8 cellular contexts compared by ENCODE assay signal in the genomic region with DNA sequence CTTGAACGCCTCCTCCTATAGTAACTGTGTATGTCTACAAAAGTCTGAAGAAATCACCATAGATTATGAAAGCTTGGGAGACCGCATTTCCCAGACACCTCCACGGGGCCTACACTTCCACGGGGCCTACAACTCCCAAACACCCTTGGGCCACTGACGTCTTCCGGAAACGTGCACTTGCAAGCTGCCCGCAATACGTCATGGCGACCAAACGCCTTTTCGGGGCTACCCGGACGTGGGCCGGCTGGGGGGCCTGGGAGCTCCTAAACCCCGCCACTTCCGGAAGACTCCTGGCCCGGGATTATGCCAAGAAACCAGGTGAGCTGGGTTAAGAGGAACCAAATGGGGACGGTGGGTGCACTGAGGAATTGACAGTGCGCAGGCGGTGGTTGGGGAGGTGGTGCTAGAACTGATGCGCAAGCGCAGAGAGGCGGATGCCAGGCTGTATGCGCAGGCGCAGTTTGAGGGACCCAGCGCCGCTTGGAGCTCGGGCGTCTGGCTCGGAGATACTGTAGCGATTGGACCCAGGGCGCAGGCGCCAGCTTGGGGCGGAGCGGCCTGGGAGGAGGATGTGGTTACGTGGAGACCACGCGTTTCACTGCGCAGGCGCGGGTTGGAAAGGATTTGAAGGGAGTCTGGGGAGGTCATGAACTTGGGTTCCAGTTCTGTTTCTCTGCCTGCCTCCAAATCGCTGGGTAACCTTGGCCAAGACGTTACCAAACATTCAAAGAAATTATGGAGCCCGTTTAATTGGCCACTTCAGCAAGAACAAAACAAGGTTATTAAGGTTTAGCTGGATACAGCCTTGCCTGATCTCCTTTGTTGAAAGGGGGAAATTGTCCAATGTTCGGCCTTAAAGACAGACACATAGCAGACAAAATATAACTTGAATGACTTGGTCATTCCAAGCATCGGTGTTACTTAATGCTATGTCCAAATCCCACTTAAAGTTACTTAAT. TPM values are rescaled to one million over a fixed set of nuclear protein-coding genes. Genes with fewer than 3 reads are reported as not detected.
DNase-seq lines count a peak whose midpoint lies in the region; ATAC-seq and TF ChIP-seq lines count a peak whose summit lies in the region.

A gene (plus strand): TSS at position 182 of the 959 bp plus-strand sequence. CDS start 19 bp downstream, at position 201.

- ATAC-seq in HG03460 (IDR thresholded peaks at IDR 0.05; ENCODE audit: unreplicated experiment), result peak; percentile 60

- no peak for TF ChIP-seq CTCF in BE2C (IDR thresholded peaks at IDR 0.05; ENCODE audit: low read depth, low read length)
- no peak for TF ChIP-seq CTCF in colonic mucosa (IDR thresholded peaks at IDR 0.05)

- H3K9ac ChIP-seq in colonic mucosa (ENCODE audit: low read depth in 2 of 2, low read length in 2 of 2), result peak within 1 kb of the TSS; percentile 84 to 85

- no peaks in the 10 kb centered on the region for H3K27me3 ChIP-seq in BE2C
- no peaks in the 10 kb centered on the region for H3K27me3 ChIP-seq in colonic mucosa
- H3K27me3 ChIP-seq in layer of hippocampus (ENCODE audit: control insufficient read depth, insufficient read depth, low read length), result no peaks in the 10 kb centered on the region

- H3K9me3 ChIP-seq in BE2C (no peaks in the 10 kb centered on the region), colonic mucosa (no peaks in the 10 kb centered on the region)

- peak; percentile 99 for DNase-seq in BE2C
- DNase-seq in GM19240 (ENCODE audit: insufficient read length, low spot score), result peak; percentile 98
- DNase-seq in NCI-H526 (lab: John Stamatoyannopoulos, UW), result peak; percentile 96 to 97
- DNase-seq in activated CD4-positive, alpha-beta T cell treated with anti-CD3 and anti-CD28 coated beads for 48 hours, result peak; percentile 100
- DNase-seq in colonic mucosa, result peak; percentile 99
- DNase-seq in stimulated activated CD4-positive, alpha-beta T cell treated with anti-CD3 and anti-CD28 coated beads, Interleukin-1b, Interleukin-23, amount 100 ng/mL, for 4 hours (ENCODE audit: low read depth in 2 of 2), result peak; percentile 98 to 99

- peak within 1 kb of the TSS; percentile 90 for H3K27ac ChIP-seq in colonic mucosa
- peak within 1 kb of the TSS; percentile 98 for H3K27ac ChIP-seq in layer of hippocampus (ENCODE audit: low read depth, low read length)

- H3K4me3 ChIP-seq in BE2C (ENCODE audit: low read depth, low read length), result peak within 1 kb of the TSS; percentile 97
- H3K4me3 ChIP-seq in colonic mucosa, result peak within 1 kb of the TSS; percentile 80

- intact Hi-C loops in colonic mucosa (cut with DNase I), result loop anchor here (10.0 kb wide), 1 partner anchor 52 kb away; no protein-coding TSS in a partner anchor

- H3K36me3 ChIP-seq in BE2C (peaks cover 25% of the 10 kb centered on the region), colonic mucosa (no peaks in the 10 kb centered on the region)

- peaks cover 2% of the 10 kb centered on the region; the same call in 1 of the 2 replicates for H3K4me1 ChIP-seq in BE2C
- peaks cover 7% of the 10 kb centered on the region for H3K4me1 ChIP-seq in colonic mucosa

RNA-seq across cellular contexts. Expression of the gene that starts here (rescaled TPM):
- 237 TPM for polyA plus RNA-seq in BE2C (2012; ENCODE audit: insufficient read depth, insufficient read length, low read depth)
- 10 to 100 TPM; 73.7 to 86.9 TPM for total RNA-seq in colonic mucosa

Comparison
In these comparisons a context has a peak if more than half of its experiments do, and no peak if none do; other contexts are left out.
1. Peak in every context shown above with its lines: DNase-seq, ATAC-seq, H3K4me3 ChIP-seq and H3K27ac ChIP-seq.